Comparison of ENCODE assay signal across 8 cellular contexts in genomic region chr1:19311931-19312781, GRCh38. TPM values are rescaled to one million over a fixed set of nuclear protein-coding genes. Genes with fewer than 3 reads are reported as not detected.
DNase-seq lines count a peak whose midpoint lies in the region; ATAC-seq and TF ChIP-seq lines count a peak whose summit lies in the region.

TSS of gene AKR7A2 (minus strand) at chr1:19312144. CDS start at chr1:19312124, 20 bp downstream.
TSS of gene SLC66A1 (plus strand) at chr1:19312326. CDS start at chr1:19317678, 5,352 bp downstream.

- CTCF ChIA-PET in activated CD4-positive, alpha-beta T cell treated with anti-CD3 and anti-CD28 coated beads, Interleukin-2, amount 10 ng/mL, durations not matched to agents 7 days and 5 days (lab: Charles Lee), result no interaction called here

- H3K27me3 ChIP-seq in BE2C, result no peaks in the 10 kb centered on the region

- ATAC-seq in HG03442 (IDR thresholded peaks at IDR 0.05; ENCODE audit: unreplicated experiment), result peak; percentile 77
- ATAC-seq in left colon, result peak; percentile 82

- no peaks in the 10 kb centered on the region for H3K9me3 ChIP-seq in BE2C

- H3K36me3 ChIP-seq in BE2C, result no peaks in the 10 kb centered on the region; the same call in 1 of the 2 replicates

- H3K27ac Mint-ChIP-seq in activated CD4-positive, alpha-beta T cell treated with anti-CD3 and anti-CD28 coated beads, Interleukin-2, amount 10 ng/mL, durations not matched to agents 7 days and 5 days, result peak within 1 kb of the TSS; percentile 80

- H3K36me3 Mint-ChIP-seq in activated CD4-positive, alpha-beta T cell treated with anti-CD3 and anti-CD28 coated beads, Interleukin-2, amount 10 ng/mL, durations not matched to agents 7 days and 5 days (ENCODE audit: low read depth), result peaks cover 9% of the 10 kb centered on the region

- H3K4me3 Mint-ChIP-seq in activated CD4-positive, alpha-beta T cell treated with anti-CD3 and anti-CD28 coated beads, Interleukin-2, amount 10 ng/mL, durations not matched to agents 7 days and 5 days, result peak within 1 kb of the TSS; percentile 83

- H3K9me3 Mint-ChIP-seq in activated CD4-positive, alpha-beta T cell treated with anti-CD3 and anti-CD28 coated beads, Interleukin-2, amount 10 ng/mL, durations not matched to agents 7 days and 5 days, result no peaks in the 10 kb centered on the region

- DNase-seq in BE2C (peak; percentile 83), GM19240 (ENCODE audit: insufficient read length, low spot score) (peak; percentile 93), NCI-H510A treated with DMSO at 0.1 percent for 48 hours (lab: John Stamatoyannopoulos, UW) (peak; percentile 77), coronary artery (ENCODE audit: low spot score) (peak; percentile 95), left colon (peak; percentile 86 to 92)
- DNase-seq in activated CD4-positive, alpha-beta T cell treated with anti-CD3 and anti-CD28 coated beads, Interleukin-2, amount 10 ng/mL, durations not matched to agents 7 days and 5 days, result peak; percentile 89
- peak; percentile 85 to 89 for DNase-seq in stimulated activated CD4-positive, alpha-beta T cell treated with anti-CD3 and anti-CD28 coated beads, Interleukin-1b, Interleukin-23, amount 100 ng/mL, for 4 hours (ENCODE audit: low read depth in 2 of 2)

- peak within 1 kb of the TSS; percentile 62 for H3K4me3 ChIP-seq in BE2C (ENCODE audit: low read depth, low read length)
- H3K4me3 ChIP-seq in coronary artery, result peak within 1 kb of the TSS; percentile 89

- intact Hi-C loops in left colon (cut with DNase I, micrococcal nuclease), result no loop called here

- no peaks in the 10 kb centered on the region for H3K27me3 Mint-ChIP-seq in activated CD4-positive, alpha-beta T cell treated with anti-CD3 and anti-CD28 coated beads, Interleukin-2, amount 10 ng/mL, durations not matched to agents 7 days and 5 days

- POLR2A ChIA-PET in activated CD4-positive, alpha-beta T cell treated with anti-CD3 and anti-CD28 coated beads, Interleukin-2, amount 10 ng/mL, durations not matched to agents 7 days and 5 days (lab: Charles Lee), result interaction anchor here (0.7 kb wide), 1 partner anchor 151 kb away, joined by 3 read pairs; no protein-coding TSS in a partner anchor

- TF ChIP-seq CTCF in BE2C (IDR thresholded peaks at IDR 0.05; ENCODE audit: low read depth, low read length) (no peak), coronary artery (IDR thresholded peaks at IDR 0.05) (no peak)

- no peaks in the 10 kb centered on the region for H3K4me1 ChIP-seq in BE2C

- H3K4me1 Mint-ChIP-seq in activated CD4-positive, alpha-beta T cell treated with anti-CD3 and anti-CD28 coated beads, Interleukin-2, amount 10 ng/mL, durations not matched to agents 7 days and 5 days, result peaks cover 43% of the 10 kb centered on the region

- H3K27ac ChIP-seq in coronary artery, result peak within 1 kb of the TSS; percentile 66 to 98

RNA-seq across cellular contexts. Expression of gene AKR7A2, which starts in this region (rescaled TPM):
- polyA plus RNA-seq in BE2C (2012; ENCODE audit: insufficient read depth, insufficient read length, low read depth), result 36.5 TPM
- total RNA-seq in activated CD4-positive, alpha-beta T cell treated with anti-CD3 and anti-CD28 coated beads, Interleukin-2, amount 10 ng/mL, durations not matched to agents 7 days and 5 days, result 10 to 100 TPM; 45.4 to 45.8 TPM
- total RNA-seq in left colon, result 100 to 1,000 TPM in 1 of 2 donors, 10 to 100 TPM in 1; 98.7 to 104 TPM

RNA-seq across cellular contexts. Expression of gene SLC66A1, which starts in this region (rescaled TPM):
- 9.0 TPM for polyA plus RNA-seq in BE2C (2012; ENCODE audit: insufficient read depth, insufficient read length, low read depth)
- 1 to 10 TPM; 4.9 to 5.3 TPM for total RNA-seq in activated CD4-positive, alpha-beta T cell treated with anti-CD3 and anti-CD28 coated beads, Interleukin-2, amount 10 ng/mL, durations not matched to agents 7 days and 5 days
- total RNA-seq in left colon, result 10 to 100 TPM; 13.7 to 16.1 TPM

Comparison
In these comparisons a context has a peak if more than half of its experiments do, and no peak if none do; other contexts are left out.
1. Peak in every context shown above with its lines: DNase-seq, ATAC-seq, H3K4me3 ChIP-seq and H3K27ac ChIP-seq.